In the genomic region with DNA sequence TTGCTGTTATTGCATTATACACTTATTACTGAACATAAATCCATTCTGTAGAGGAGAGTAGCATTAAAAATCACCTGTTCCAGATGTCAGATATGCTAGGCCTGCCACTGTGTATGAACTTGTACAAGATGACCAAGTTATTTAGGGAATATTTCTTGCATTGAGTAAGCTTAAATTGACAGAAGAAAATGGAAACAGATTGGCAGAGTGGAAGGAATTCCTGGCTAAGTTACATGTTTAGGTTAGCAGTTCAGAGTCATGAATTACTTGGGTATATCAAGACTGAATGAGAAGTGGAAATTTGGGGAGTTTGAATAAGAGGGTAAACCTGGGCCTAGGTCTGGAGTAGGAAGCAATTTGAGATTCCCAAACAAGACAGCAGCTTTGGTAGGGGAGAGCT, we compare ENCODE assay signal across 16 cellular contexts.
DNase-seq lines count a peak whose midpoint lies in the region; ATAC-seq, FAIRE-seq and TF ChIP-seq lines count a peak whose summit lies in the region.
"Had no signal": no experiment of that assay in that cellular context is flagged by ENCODE, and none has a peak within 500 bp of the region (broad histone marks: within the 10 kb centered on the region; RNA-seq: fewer than 3 reads in every experiment).

No MANE protein-coding gene starts in this region.

- no peak overlapping the region for H3K4me3 ChIP-seq in muscle layer of duodenum (ENCODE audit: low read depth in 1 of 2, low read length in 2 of 2)
- H3K4me3 ChIP-seq: GM23248 had no signal

- H3K9me3 ChIP-seq in muscle layer of duodenum (ENCODE audit: control insufficient read depth in 1 of 2, low read length in 2 of 2), result no peaks in the 10 kb centered on the region

- TF ChIP-seq CTCF in AG09319 (IDR thresholded peaks at IDR 0.05; ENCODE audit: low read depth, low read length), result no peak

- peak; percentile 8 for FAIRE-seq in GM19239 (lab: Jason Lieb, UNC)
- FAIRE-seq: G401.6, H54 had no signal

- no peaks in the 10 kb centered on the region for H3K27me3 ChIP-seq in muscle layer of duodenum (ENCODE audit: low read depth, low read length)
- H3K27me3 ChIP-seq: BE2C had no signal

- peaks cover 0 to 2% of the 10 kb centered on the region in 2 donors for H3K36me3 ChIP-seq in muscle layer of duodenum (ENCODE audit: control insufficient read depth in 1 of 2, insufficient read depth in 2 of 2, low read length in 2 of 2)
- H3K36me3 ChIP-seq: BE2C had no signal

- H3K27ac ChIP-seq in muscle layer of duodenum (ENCODE audit: low read length), result peak overlapping the region; percentile 19
- H3K27ac ChIP-seq: C4-2B, GM23248 had no signal

- no peak for ATAC-seq in HG02623 (IDR thresholded peaks at IDR 0.05; ENCODE audit: unreplicated experiment)
- no peak for ATAC-seq in GM19397 (IDR thresholded peaks at IDR 0.05; ENCODE audit: unreplicated experiment)

- H3K4me1 ChIP-seq in muscle layer of duodenum (ENCODE audit: control insufficient read depth in 1 of 2, insufficient read depth in 2 of 2, low read length in 2 of 2), result peaks cover 0 to 8% of the 10 kb centered on the region in 2 donors

- DNase-seq in AG09319 (ENCODE audit: extremely low read depth, low read depth) (peak; percentile 11), GM19239 (ENCODE audit: insufficient read length, low spot score) (no peak), dedifferentiated amniotic fluid mesenchymal stem cell (ENCODE audit: extremely low spot score) (peak; percentile 48), NCI-H1930 (lab: John Stamatoyannopoulos, UW) (no peak)
- DNase-seq: ACHN; BE2C; CD4-positive, alpha-beta memory T cell; DMS79; EL; GM23248 had no signal

Comparison
In these comparisons a context has a peak if more than half of its experiments do, and no peak if none do; other contexts are left out.
1. DNase-seq: peak in AG09319 (single experiment) and dedifferentiated amniotic fluid mesenchymal stem cell (single experiment); none in GM19239 (single experiment) and NCI-H1930 (0 of 2).